Comparison of ENCODE assay signal across 9 cellular contexts in genomic region chr12:48852734-48853168, GRCh38. TPM values are rescaled to one million over a fixed set of nuclear protein-coding genes. Genes with fewer than 3 reads are reported as not detected.
DNase-seq lines count a peak whose midpoint lies in the region; ATAC-seq, FAIRE-seq and TF ChIP-seq lines count a peak whose summit lies in the region.
"Had no signal": no experiment of that assay in that cellular context is flagged by ENCODE, and none has a peak within 500 bp of the region (broad histone marks: within the 10 kb centered on the region; RNA-seq: fewer than 3 reads in every experiment).

No MANE protein-coding gene starts in this region.

- no peaks in the 10 kb centered on the region for H3K9me3 ChIP-seq in HCT116 (ENCODE audit: control insufficient read depth in 1 of 2, insufficient read depth in 1 of 2, low read depth in 1 of 2, low read length in 2 of 2)
- H3K9me3 ChIP-seq in adipocyte (ENCODE audit: control insufficient read depth, low read length): no peaks in the 10 kb centered on the region
- H3K9me3 ChIP-seq in HepG2 (ENCODE audit: low read length): no peaks in the 10 kb centered on the region
- no peaks in the 10 kb centered on the region for H3K9me3 ChIP-seq in upper lobe of left lung

- H3K27ac ChIP-seq in HCT116 (ENCODE audit: low read depth, low read length) (peak overlapping the region; percentile 37), HepG2 (ENCODE audit: extremely low read length, insufficient read depth, low read length) (peak overlapping the region; percentile 51), upper lobe of left lung (peak overlapping the region; percentile 56 to 95 (median 92))

- WGBS in HepG2 (ENCODE audit: low lambda C conversion rate): under 1% methylated on average over 5 of the region's 5 CpGs
- WGBS in upper lobe of left lung, 2 donors: 2% methylated on average over 5 of the region's 5 CpGs

- ATAC-seq in HCT116 (peak; percentile 37), HepG2 (peak; percentile 68), upper lobe of left lung (ENCODE audit: low FRiP score in 2 of 2) (no peak), GM21447 (IDR thresholded peaks at IDR 0.05; ENCODE audit: unreplicated experiment) (no peak)

- H3K9ac ChIP-seq in HCT116 (ENCODE audit: low read length) (peak overlapping the region; percentile 95), adipocyte (ENCODE audit: low read length) (peak overlapping the region; percentile 98), HepG2 (ENCODE audit: insufficient read depth, low read depth, low read length) (peak overlapping the region; percentile 95)

- intact Hi-C loops in HCT116 (cut with micrococcal nuclease): loop anchor here (1.0 kb wide), 4 partner anchors 38 to 143 kb away; no protein-coding TSS in a partner anchor
- intact Hi-C loops in HepG2 (cut with micrococcal nuclease; ENCODE audit: unreplicated experiment): loop anchor here (1.0 kb wide), 3 partner anchors 13 to 84 kb away; partner anchors contain the start of gene RND1

- H2AFZ ChIP-seq in HCT116 (ENCODE audit: low read depth, low read length, poor library complexity, severe bottlenecking): peak overlapping the region; percentile 87
- H2AFZ ChIP-seq in HepG2 (ENCODE audit: low read length): peak overlapping the region; percentile 97

- peak overlapping the region; percentile 95 for H3K4me2 ChIP-seq in HCT116 (ENCODE audit: low read length)
- peak overlapping the region; percentile 94 for H3K4me2 ChIP-seq in HepG2 (ENCODE audit: low read depth, low read length)

- peak; percentile 64 for FAIRE-seq in HepG2 (lab: Jason Lieb, UNC)

- BruUV-seq in HCT116 (replicated peaks; lab: Mats Ljungman, UMichigan) (TSS peak; percentile 97), HepG2 (replicated peaks; lab: Mats Ljungman, UMichigan) (no TSS peak)

- H3K36me3 ChIP-seq in HCT116 (ENCODE audit: control insufficient read depth in 1 of 2, insufficient read depth in 2 of 2, low read length in 2 of 2): peaks cover 4 to 5% of the 10 kb centered on the region in 2 experiments; a peak in 2 of 4 replicates
- H3K36me3 ChIP-seq in adipocyte (ENCODE audit: control insufficient read depth, insufficient read depth, low read length, severe bottlenecking): peaks cover 5% of the 10 kb centered on the region
- H3K36me3 ChIP-seq in HepG2 (replicated peaks in 1 of 2; ENCODE audit: control insufficient read depth in 1 of 2, insufficient read depth in 2 of 2, low read length in 2 of 2): no peaks in the 10 kb centered on the region; a peak in 2 of 5 replicates
- peaks cover 0 to 4% (median 2%) of the 10 kb centered on the region in 4 donors for H3K36me3 ChIP-seq in upper lobe of left lung

- H3K4me1 ChIP-seq in HCT116 (ENCODE audit: control insufficient read depth in 1 of 2, insufficient read depth in 2 of 2, low read length in 2 of 2) (peaks cover 10 to 15% of the 10 kb centered on the region in 2 experiments; a peak in 3 of 4 replicates), adipocyte (ENCODE audit: control insufficient read depth, insufficient read depth, low read length) (peaks cover 17% of the 10 kb centered on the region), HepG2 (ENCODE audit: insufficient read depth, low read length) (peaks cover 18% of the 10 kb centered on the region), upper lobe of left lung (peaks cover 17 to 36% (median 23%) of the 10 kb centered on the region in 4 donors)

- H3K4me3 ChIP-seq in AG04449 (ENCODE audit: low read depth, low read length) (peak overlapping the region; percentile 55), HCT116 (replicated peaks in 1 of 2; ENCODE audit: low read depth in 1 of 2, low read length in 2 of 2) (peak overlapping the region; percentile 96 to 99), adipocyte (ENCODE audit: low read length) (peak overlapping the region; percentile 95), HepG2 (replicated peaks in 1 of 3; ENCODE audit: insufficient read depth in 1 of 3, low read depth in 2 of 3, low read length in 3 of 3) (peak overlapping the region; percentile 96 to 98 (median 98)), upper lobe of left lung (peak overlapping the region in 3 of 4 donors; percentile 72 to 76 (median 76))

- no peak for TF ChIP-seq RAD21 in HCT116 (IDR thresholded peaks at IDR 0.05; ENCODE audit: low read depth)
- TF ChIP-seq RAD21 in HepG2 (CRISPR knock-in tag; IDR thresholded peaks at IDR 0.05): no peak

- H3K9me2 ChIP-seq in HCT116 (ENCODE audit: insufficient read depth): no peaks in the 10 kb centered on the region

- TF ChIP-seq POLR2A in HCT116 (IDR thresholded peaks at IDR 0.05; ENCODE audit: borderline replicate concordance, extremely low read depth, insufficient read depth, insufficient read length) (no peak), HepG2 (IDR thresholded peaks at IDR 0.05; ENCODE audit: insufficient read depth in 1 of 2, low read depth in 2 of 2, low read length in 2 of 2) (no peak), upper lobe of left lung (IDR thresholded peaks at IDR 0.05) (no peak)

- no peak for DNase-seq in AG04449 (ENCODE audit: low read depth, low spot score)
- DNase-seq in HCT116 (ENCODE audit: low read depth, low spot score): no peak
- DNase-seq in adipocyte (ENCODE audit: low read depth): no peak
- peak; percentile 34 for DNase-seq in HepG2 (ENCODE audit: low spot score)
- DNase-seq in upper lobe of left lung: no peak
- no peak for DNase-seq in NK-92 treated with Interleukin-12 subunit alpha and Interleukin-12 subunit beta, amount 100 ng/mL, for 24 hours (lab: John Stamatoyannopoulos, UW)
- no peak for DNase-seq in NCI-H510A (lab: John Stamatoyannopoulos, UW)

- no peak for TF ChIP-seq EP300 in HepG2 (IDR thresholded peaks at IDR 0.05; ENCODE audit: low read depth in 2 of 2, low read length in 2 of 2)
- no peak for TF ChIP-seq EP300 in HepG2 (CRISPR knock-in tag; IDR thresholded peaks at IDR 0.05; ENCODE audit: borderline replicate concordance)
- TF ChIP-seq EP300 in upper lobe of left lung (IDR thresholded peaks at IDR 0.05): no peak

- H4K20me1 ChIP-seq in HCT116 (ENCODE audit: insufficient read depth): no peaks in the 10 kb centered on the region
- H4K20me1 ChIP-seq in HepG2 (ENCODE audit: insufficient read depth, low read length): no peaks in the 10 kb centered on the region; the same call in 1 of the 2 replicates

- in situ Hi-C loops in HepG2 (cut with HindIII; ENCODE audit: extremely low pct_ligation_motif_present, low pct_unique_long_range_greater_than_20kb): loop anchor here (5.0 kb wide), 2 partner anchors 35 to 85 kb away; no protein-coding TSS in a partner anchor

- no peaks in the 10 kb centered on the region for H3K27me3 ChIP-seq in HCT116 (ENCODE audit: insufficient read depth, low read length)
- H3K27me3 ChIP-seq in adipocyte (replicated peaks; ENCODE audit: control insufficient read depth, insufficient read depth, low read length): peaks cover 10% of the 10 kb centered on the region
- H3K27me3 ChIP-seq in HepG2 (ENCODE audit: control insufficient read depth in 1 of 2, insufficient read depth in 2 of 2, low read length in 2 of 2): no peaks in the 10 kb centered on the region; a peak in 2 of 5 replicates
- H3K27me3 ChIP-seq in upper lobe of left lung: no peaks in the 10 kb centered on the region

- POLR2A ChIA-PET in AG04449 (lab: Yijun Ruan, JAX) (interaction anchor here (1.1 to 2.9 kb wide), 2 partner anchors 13 to 73 kb away, joined by 4 to 16 read pairs; partner anchors contain the start of genes FKBP11 and RND1), HCT116 (lab: Charles Lee) (interaction anchor here (0.9 to 4.2 kb wide), 6 partner anchors 12 to 279 kb away, joined by 3 to 28 read pairs (median 6); partner anchors contain the start of genes RND1 and TUBA1B), HepG2 (lab: Yijun Ruan, JAX) (interaction anchor here (1.0 to 8.2 kb wide), 10 partner anchors 14 to 104 kb away, joined by 4 to 115 read pairs (median 9); partner anchors contain the start of genes ARF3 and RND1)

- H3K79me2 ChIP-seq in HCT116 (ENCODE audit: insufficient read depth, low read length) (peaks cover 42% of the 10 kb centered on the region), HepG2 (ENCODE audit: insufficient read depth, low read length) (peaks cover 29% of the 10 kb centered on the region)

- RAD21 ChIA-PET in HCT116 (lab: Charles Lee; ENCODE audit: low non-redundant PET in 1 of 2, low total read pairs in 2 of 2, uncharacterized antibody in 2 of 2, unreplicated experiment in 2 of 2): interaction anchor here (0.8 to 2.5 kb wide), 8 partner anchors 13 to 143 kb away, joined by 3 to 24 read pairs (median 4); partner anchors contain the start of genes RND1 (in 1 of the 2) and WNT1 (in 1 of the 2)

- CTCF ChIA-PET in AG04449 (lab: Yijun Ruan, JAX) (interaction anchor here (0.6 to 27.6 kb wide), 48 partner anchors 9 to 171 kb away, joined by 3 to 852 read pairs (median 9); partner anchors contain the start of genes ARF3, CACNB3, FKBP11 and RND1), HCT116 (lab: Charles Lee) (interaction anchor here (0.6 to 5.5 kb wide), 31 partner anchors 8 to 382 kb away, joined by 3 to 80 read pairs (median 4); partner anchors contain the start of genes ARF3, PRKAG1, RND1 and WNT1), HepG2 (lab: Yijun Ruan, JAX; ENCODE audit: low intra/inter-chr PET ratio, low total read pairs) (interaction anchor here (0.6 to 3.9 kb wide), 7 partner anchors 35 to 84 kb away, joined by 3 to 64 read pairs (median 5); no protein-coding TSS in a partner anchor)

- TF ChIP-seq CTCF in AG04449 (IDR thresholded peaks at IDR 0.05; ENCODE audit: insufficient read depth, low read length, missing control alignments) (no peak), HCT116 (IDR thresholded peaks at IDR 0.05 in 2 of 3, conservative IDR thresholded peaks at IDR 0.05 in 1 of 3; ENCODE audit: borderline replicate concordance in 1 of 3, insufficient read depth in 1 of 3, low read depth in 2 of 3, low read length in 2 of 3) (no peak), HepG2 (CRISPR knock-in tag; IDR thresholded peaks at IDR 0.05) (no peak), upper lobe of left lung (IDR thresholded peaks at IDR 0.05) (no peak)

RNA-seq across cellular contexts. Expression of gene DDX23, which starts 0.8 kb away (rescaled TPM):
- total RNA-seq in HCT116 (2021; ENCODE audit: unreplicated experiment) (75.0 TPM), HepG2 (2016; rRNA removed; fragmentation: Illumina TruSeq; extraction: Trizol) (81.5 and 90.0 TPM in 2 replicates), upper lobe of left lung (100 to 1,000 TPM in 1 of 6 donors, 10 to 100 TPM in 5; 64.5 to 163 (median 81.8) TPM)
- 52.7 TPM in 2 replicates for polyA plus RNA-seq in HCT116 (2012)
- total RNA-seq in HepG2 (2016; cell fraction: cytosol; rRNA removed; fragmentation: Illumina TruSeq; extraction: Trizol; ENCODE audit: low read depth): 13.0 and 13.4 TPM in 2 replicates
- total RNA-seq in HepG2 (2016; cell fraction: insoluble cytoplasmic fraction; rRNA removed; fragmentation: Illumina TruSeq; extraction: Trizol): 81.4 and 90.7 TPM in 2 replicates
- total RNA-seq in HepG2 (2016; cell fraction: membrane; rRNA removed; fragmentation: Illumina TruSeq; extraction: Trizol): 17.1 and 20.2 TPM in 2 replicates
- 66.5 and 79.7 TPM in 2 replicates for total RNA-seq in HepG2 (2016; cell fraction: nucleus; rRNA removed; fragmentation: Illumina TruSeq; extraction: Trizol)
- 35.7 and 42.2 TPM in 2 replicates for polyA plus RNA-seq in HepG2 (2011; rRNA removed)
- polyA plus RNA-seq in HepG2 (2011; cell fraction: cytosol; rRNA removed): 28.4 and 30.1 TPM in 2 replicates
- 114 and 128 TPM in 2 replicates for polyA plus RNA-seq in HepG2 (2011; cell fraction: nucleus; rRNA removed)
- 43.8 and 55.5 TPM in 2 replicates for polyA plus RNA-seq in HepG2 (2012)
- polyA plus RNA-seq in HepG2 (2016; cell fraction: cytosol; fragmentation: Illumina TruSeq; extraction: Trizol; ENCODE audit: low read depth): 2.6 and 3.7 TPM in 2 replicates
- 62.7 and 67.1 TPM in 2 replicates for polyA plus RNA-seq in HepG2 (2016; cell fraction: insoluble cytoplasmic fraction; fragmentation: Illumina TruSeq; extraction: Trizol; ENCODE audit: low read depth)
- polyA plus RNA-seq in HepG2 (2016; cell fraction: membrane; fragmentation: Illumina TruSeq; extraction: Trizol; ENCODE audit: low read depth): 8.1 and 9.8 TPM in 2 replicates
- polyA plus RNA-seq in HepG2 (2016; cell fraction: nucleus; fragmentation: Illumina TruSeq; extraction: Trizol; ENCODE audit: insufficient read depth, low read depth): 132 TPM in 2 replicates
- polyA minus RNA-seq in HepG2 (2011; rRNA and poly(A)+ RNA removed; ENCODE audit: low replicate concordance): 29.9 and 100 TPM in 2 replicates
- 11.7 and 12.4 TPM in 2 replicates for polyA minus RNA-seq in HepG2 (2011; cell fraction: cytosol; rRNA and poly(A)+ RNA removed)
- polyA minus RNA-seq in HepG2 (2011; cell fraction: nucleus; rRNA and poly(A)+ RNA removed): 55.9 and 69.0 TPM in 2 replicates

RNA-seq across cellular contexts. Expression of gene RND1, which starts 12.9 kb away (rescaled TPM):
- total RNA-seq in HCT116 (2021; ENCODE audit: unreplicated experiment) (2.0 TPM), HepG2 (2016; rRNA removed; fragmentation: Illumina TruSeq; extraction: Trizol) (1.8 and 2.2 TPM in 2 replicates), upper lobe of left lung (10 to 100 TPM in 4 of 6 donors, 1 to 10 TPM in 2; 7.2 to 23.0 (median 14.2) TPM)
- 2.1 and 2.5 TPM in 2 replicates for polyA plus RNA-seq in HCT116 (2012)
- 0.88 and 1.9 TPM in 2 replicates for total RNA-seq in HepG2 (2016; cell fraction: cytosol; rRNA removed; fragmentation: Illumina TruSeq; extraction: Trizol; ENCODE audit: low read depth)
- 2.5 and 2.9 TPM in 2 replicates for total RNA-seq in HepG2 (2016; cell fraction: insoluble cytoplasmic fraction; rRNA removed; fragmentation: Illumina TruSeq; extraction: Trizol)
- total RNA-seq in HepG2 (2016; cell fraction: membrane; rRNA removed; fragmentation: Illumina TruSeq; extraction: Trizol): 1.2 and 1.4 TPM in 2 replicates
- 1.9 and 3.0 TPM in 2 replicates for total RNA-seq in HepG2 (2016; cell fraction: nucleus; rRNA removed; fragmentation: Illumina TruSeq; extraction: Trizol)
- polyA plus RNA-seq in HepG2 (2011; rRNA removed): 1.9 and 2.8 TPM in 2 replicates
- polyA plus RNA-seq in HepG2 (2011; cell fraction: cytosol; rRNA removed): 1.3 and 2.0 TPM in 2 replicates
- 1.8 and 1.9 TPM in 2 replicates for polyA plus RNA-seq in HepG2 (2011; cell fraction: nucleus; rRNA removed)
- 0.71 and 1.1 TPM in 2 replicates for polyA plus RNA-seq in HepG2 (2012)
- polyA plus RNA-seq in HepG2 (2016; cell fraction: cytosol; fragmentation: Illumina TruSeq; extraction: Trizol; ENCODE audit: low read depth): 0.32 and 0.35 TPM in 2 replicates
- polyA plus RNA-seq in HepG2 (2016; cell fraction: insoluble cytoplasmic fraction; fragmentation: Illumina TruSeq; extraction: Trizol; ENCODE audit: low read depth): 2.7 and 3.6 TPM in 2 replicates
- 0.64 and 0.78 TPM in 2 replicates for polyA plus RNA-seq in HepG2 (2016; cell fraction: membrane; fragmentation: Illumina TruSeq; extraction: Trizol; ENCODE audit: low read depth)
- 3.6 and 3.8 TPM in 2 replicates for polyA plus RNA-seq in HepG2 (2016; cell fraction: nucleus; fragmentation: Illumina TruSeq; extraction: Trizol; ENCODE audit: insufficient read depth, low read depth)
- polyA minus RNA-seq in HepG2 (2011; rRNA and poly(A)+ RNA removed; ENCODE audit: low replicate concordance): 1.0 and 2.6 TPM in 2 replicates
- 0.59 and 1.2 TPM in 2 replicates for polyA minus RNA-seq in HepG2 (2011; cell fraction: cytosol; rRNA and poly(A)+ RNA removed)
- 0.90 and 3.6 TPM in 2 replicates for polyA minus RNA-seq in HepG2 (2011; cell fraction: nucleus; rRNA and poly(A)+ RNA removed)
- total RNA-seq: myocyte had no signal

RNA-seq across cellular contexts. Expression of gene CACNB3, which starts 34.5 kb away (rescaled TPM):
- total RNA-seq in HCT116 (2021; ENCODE audit: unreplicated experiment): 22.0 TPM
- polyA plus RNA-seq in HCT116 (2012): 27.9 and 29.4 TPM in 2 replicates
- total RNA-seq in HepG2 (2016; rRNA removed; fragmentation: Illumina TruSeq; extraction: Trizol): 0.29 TPM in 1 of 2 replicates, not detected in the other
- total RNA-seq in HepG2 (2016; cell fraction: cytosol; rRNA removed; fragmentation: Illumina TruSeq; extraction: Trizol; ENCODE audit: low read depth): not detected in 2 replicates
- total RNA-seq in HepG2 (2016; cell fraction: insoluble cytoplasmic fraction; rRNA removed; fragmentation: Illumina TruSeq; extraction: Trizol): 0.24 and 0.25 TPM in 2 replicates
- total RNA-seq in HepG2 (2016; cell fraction: membrane; rRNA removed; fragmentation: Illumina TruSeq; extraction: Trizol): 0.31 and 0.48 TPM in 2 replicates
- total RNA-seq in HepG2 (2016; cell fraction: nucleus; rRNA removed; fragmentation: Illumina TruSeq; extraction: Trizol): 0.16 TPM in 1 of 2 replicates, not detected in the other
- polyA plus RNA-seq in HepG2 (2011; rRNA removed): 0.54 and 0.88 TPM in 2 replicates
- 0.27 and 0.38 TPM in 2 replicates for polyA plus RNA-seq in HepG2 (2011; cell fraction: cytosol; rRNA removed)
- 1.9 and 2.8 TPM in 2 replicates for polyA plus RNA-seq in HepG2 (2011; cell fraction: nucleus; rRNA removed)
- 0.31 and 0.96 TPM in 2 replicates for polyA plus RNA-seq in HepG2 (2012)
- polyA plus RNA-seq in HepG2 (2016; cell fraction: cytosol; fragmentation: Illumina TruSeq; extraction: Trizol; ENCODE audit: low read depth): 0.18 and 0.26 TPM in 2 replicates
- 0.09 and 0.19 TPM in 2 replicates for polyA plus RNA-seq in HepG2 (2016; cell fraction: insoluble cytoplasmic fraction; fragmentation: Illumina TruSeq; extraction: Trizol; ENCODE audit: low read depth)
- polyA plus RNA-seq in HepG2 (2016; cell fraction: membrane; fragmentation: Illumina TruSeq; extraction: Trizol; ENCODE audit: low read depth): 0.48 TPM in 1 of 2 replicates, not detected in the other
- 1.0 and 1.1 TPM in 2 replicates for polyA plus RNA-seq in HepG2 (2016; cell fraction: nucleus; fragmentation: Illumina TruSeq; extraction: Trizol; ENCODE audit: insufficient read depth, low read depth)
- polyA minus RNA-seq in HepG2 (2011; rRNA and poly(A)+ RNA removed; ENCODE audit: low replicate concordance): 0.36 and 23.6 TPM in 2 replicates
- polyA minus RNA-seq in HepG2 (2011; cell fraction: cytosol; rRNA and poly(A)+ RNA removed): not detected in 2 replicates
- 0.87 and 1.2 TPM in 2 replicates for polyA minus RNA-seq in HepG2 (2011; cell fraction: nucleus; rRNA and poly(A)+ RNA removed)
- 10 to 100 TPM in 5 of 6 donors, 1 to 10 TPM in 1; 9.1 to 21.2 (median 14.3) TPM for total RNA-seq in upper lobe of left lung

Comparison
In these comparisons a context has a peak if more than half of its experiments do, and no peak if none do; other contexts are left out.
1. ATAC-seq: peak in HCT116 (single experiment) and HepG2 (single experiment); none in upper lobe of left lung (0 of 2) and GM21447 (single experiment).
2. H3K27ac ChIP-seq: peak in every context shown above with its lines; median percentile 92 in upper lobe of left lung; 51 in HepG2; 37 in HCT116.
3. RNA of gene CACNB3, which starts 34.5 kb away (total RNA-seq): 22.0 TPM in HCT116 (single experiment) and 9.1 to 21.2 TPM in upper lobe of left lung; 0.16 to 0.48 TPM in HepG2; every median in the first group is over 4 times any median in the second.
4. Peak in every context shown above with its lines, with median percentiles within 50 percentile points of each other: H3K4me3 ChIP-seq and H3K9ac ChIP-seq.